In genomic region chr1:230047114-230047865, GRCh38 we compare ENCODE assay signal across 17 cellular contexts. TPM values are rescaled to one million over a fixed set of nuclear protein-coding genes. Genes with fewer than 3 reads are reported as not detected.
DNase-seq lines count a peak whose midpoint lies in the region; ATAC-seq and TF ChIP-seq lines count a peak whose summit lies in the region.
"Had no signal": no experiment of that assay in that cellular context is flagged by ENCODE, and none has a peak within 500 bp of the region (broad histone marks: within the 10 kb centered on the region; RNA-seq: fewer than 3 reads in every experiment).

No MANE protein-coding gene starts in this region.

- no peak overlapping the region for H3K9ac ChIP-seq in PC-3 (ENCODE audit: low read length)
- H3K9ac ChIP-seq: BLaER1 treated with 17β-estradiol and CSF1 and Interleukin-3, amounts not matched to agents 10 nM and 100 nM had no signal

- DNase-seq in H7 (peak; percentile 47), PC-3 (peak; percentile 84), fibroblast of villous mesenchyme (ENCODE audit: low read depth) (peak; percentile 28), omental fat pad (ENCODE audit: low spot score) (no peak), superior temporal gyrus (ENCODE audit: extremely low spot score) (no peak)
- DNase-seq in activated effector memory CD4-positive, alpha-beta T cell treated with anti-CD3 and anti-CD28 coated beads, Interleukin-2, amount 50 U/mL, for 16 hours, result no peak
- DNase-seq: activated CD4-positive, alpha-beta T cell treated with anti-CD3 and anti-CD28 coated beads, Interleukin-2, amount 10 ng/mL, durations not matched to agents 7 days and 5 days; activated T-cell treated with anti-CD3 and anti-CD28 coated beads for 4 hours; DMS153; dorsolateral prefrontal cortex; NCI-H2227 treated with DMSO at 0.1 percent for 48 hours; stimulated activated CD4-positive, alpha-beta T cell treated with anti-CD3 and anti-CD28 coated beads, Interleukin-1b, Interleukin-23, amount 100 ng/mL, for 48 hours; substantia nigra had no signal

- H3K9me2 ChIP-seq in PC-3 (replicated peaks; ENCODE audit: low read length), result no peaks in the 10 kb centered on the region

- H2AFZ ChIP-seq in PC-3 (ENCODE audit: low read length), result peak overlapping the region; percentile 28

- H3K4me3 ChIP-seq in H7 (ENCODE audit: insufficient read depth, low read depth, low read length) (no peak overlapping the region), PC-3 (ENCODE audit: low read length) (no peak overlapping the region), fibroblast of villous mesenchyme (ENCODE audit: low read depth, low read length) (no peak overlapping the region)
- H3K4me3 ChIP-seq: BLaER1 treated with 17β-estradiol and CSF1 and Interleukin-3, amounts not matched to agents 10 nM and 100 nM; dorsolateral prefrontal cortex; right atrium auricular region had no signal

- H3K4me2 ChIP-seq in PC-3 (ENCODE audit: low read length), result peak overlapping the region; percentile 9; the same call in 1 of the 2 replicates
- H3K4me2 ChIP-seq: BLaER1 treated with 17β-estradiol and CSF1 and Interleukin-3, amounts not matched to agents 10 nM and 100 nM had no signal

- peaks cover 10% of the 10 kb centered on the region for H3K4me1 ChIP-seq in PC-3 (ENCODE audit: insufficient read depth, low read length)
- H3K4me1 ChIP-seq: right atrium auricular region had no signal

- CTCF ChIA-PET in PC-3 (lab: Charles Lee), result no interaction called here

- ATAC-seq in PC-3, result peak; percentile 90
- peak; percentile 64 for ATAC-seq in omental fat pad (ENCODE audit: low FRiP score)
- ATAC-seq in GM21825 (IDR thresholded peaks at IDR 0.05; ENCODE audit: unreplicated experiment), result no peak

- BruUV-seq in PC-3 (replicated peaks; lab: Mats Ljungman, UMichigan), result no TSS peak

- no peaks in the 10 kb centered on the region for H3F3A ChIP-seq in PC-3 (ENCODE audit: low read length, unreplicated experiment)

- H3K27me3 ChIP-seq in H7 (ENCODE audit: control insufficient read depth, insufficient read depth, low read length), result no peaks in the 10 kb centered on the region
- no peaks in the 10 kb centered on the region for H3K27me3 ChIP-seq in PC-3 (ENCODE audit: low read length)
- H3K27me3 ChIP-seq: BLaER1 treated with 17β-estradiol and CSF1 and Interleukin-3, amounts not matched to agents 10 nM and 100 nM; dorsolateral prefrontal cortex; neutrophil; right atrium auricular region had no signal

- H3K79me2 ChIP-seq in PC-3 (ENCODE audit: low read length), result no peaks in the 10 kb centered on the region

- intact Hi-C loops in PC-3 (cut with micrococcal nuclease), result no loop called here

- POLR2A ChIA-PET in PC-3 (lab: Charles Lee; ENCODE audit: unreplicated experiment), result no interaction called here

- H3K27ac ChIP-seq in PC-3 (ENCODE audit: low read length), result no peak overlapping the region
- H3K27ac ChIP-seq: BLaER1 treated with 17β-estradiol and CSF1 and Interleukin-3, amounts not matched to agents 10 nM and 100 nM; dorsolateral prefrontal cortex; neutrophil; right atrium auricular region had no signal

- H3K36me3 ChIP-seq in H7 (replicated peaks; ENCODE audit: control insufficient read depth, insufficient read depth, low read length) (no peaks in the 10 kb centered on the region), PC-3 (ENCODE audit: low read depth, low read length) (no peaks in the 10 kb centered on the region)
- H3K36me3 ChIP-seq: BLaER1 treated with 17β-estradiol and CSF1 and Interleukin-3, amounts not matched to agents 10 nM and 100 nM; neutrophil; right atrium auricular region had no signal

- no peak for TF ChIP-seq CTCF in PC-3 (conservative IDR thresholded peaks at IDR 0.05; ENCODE audit: low read depth, low read length)
- TF ChIP-seq CTCF in fibroblast of villous mesenchyme (IDR thresholded peaks at IDR 0.05; ENCODE audit: insufficient read depth, low read depth, low read length), result no peak
- TF ChIP-seq CTCF in omental fat pad (IDR thresholded peaks at IDR 0.05), result no peak

- H3K9me3 ChIP-seq in PC-3 (ENCODE audit: low read length), result no peaks in the 10 kb centered on the region
- H3K9me3 ChIP-seq: neutrophil, right atrium auricular region had no signal

- no peaks in the 10 kb centered on the region for H4K20me1 ChIP-seq in PC-3 (ENCODE audit: low read length)
- H4K20me1 ChIP-seq: BLaER1 treated with 17β-estradiol and CSF1 and Interleukin-3, amounts not matched to agents 10 nM and 100 nM had no signal

RNA-seq across cellular contexts. Expression of gene GALNT2, which starts 19.7 kb away (rescaled TPM):
- total RNA-seq in H7 (2014; rRNA removed; shearing (Covaris generic)), result 99.1 and 105 TPM in 2 replicates
- 182 and 193 TPM in 2 replicates for total RNA-seq in PC-3 (2014; rRNA removed)
- 67.0 and 69.5 TPM in 2 replicates for total RNA-seq in fibroblast of villous mesenchyme
- total RNA-seq in omental fat pad, result 10 to 100 TPM; 50.7 to 85.0 (median 71.8) TPM

Comparison
In these comparisons a context has a peak if more than half of its experiments do, and no peak if none do; other contexts are left out.
1. DNase-seq: peak in H7 (single experiment), PC-3 (single experiment) and fibroblast of villous mesenchyme (single experiment); none in omental fat pad (single experiment), activated effector memory CD4-positive, alpha-beta T cell treated with anti-CD3 and anti-CD28 coated beads, Interleukin-2, amount 50 U/mL, for 16 hours (single experiment) and superior temporal gyrus (single experiment).